Comparison of ENCODE assay signal across 18 cellular contexts in the genomic region with DNA sequence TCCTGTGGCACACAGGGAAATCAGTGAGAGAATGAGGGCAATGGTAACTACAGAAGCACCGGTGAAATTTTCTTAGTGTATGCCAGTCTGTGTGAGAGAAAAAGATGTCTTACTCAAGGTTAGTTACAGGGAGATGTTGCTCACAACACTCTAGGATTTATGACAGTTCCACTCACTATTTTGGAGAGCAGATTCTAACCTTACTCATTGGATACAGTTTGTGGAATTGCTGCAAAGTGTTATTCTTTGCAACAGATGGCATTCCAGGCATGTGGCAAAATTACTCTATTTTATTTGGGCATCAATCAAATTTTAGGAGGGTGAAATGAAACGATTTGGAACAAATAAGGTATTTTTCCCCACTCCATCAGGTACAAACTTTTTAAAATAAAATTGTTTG.
DNase-seq lines count a peak whose midpoint lies in the region; ATAC-seq, FAIRE-seq and TF ChIP-seq lines count a peak whose summit lies in the region.
"Had no signal": no experiment of that assay in that cellular context is flagged by ENCODE, and none has a peak within 500 bp of the region (broad histone marks: within the 10 kb centered on the region; RNA-seq: fewer than 3 reads in every experiment).

No MANE protein-coding gene starts in this region.

- peaks cover 17% of the 10 kb centered on the region for H3K36me3 Mint-ChIP-seq in nephron progenitor cell (ENCODE audit: low read depth)

- peak; percentile 46 for DNase-seq in NCI-H69 (lab: John Stamatoyannopoulos, UW)
- peak; percentile 58 for DNase-seq in cerebellum (ENCODE audit: low spot score)
- no peak for DNase-seq in nephron progenitor cell
- DNase-seq in frontal cortex (ENCODE audit: low spot score in 2 of 2) = no peak
- no peak for DNase-seq in activated CD4-positive, CD25-positive, alpha-beta regulatory T cell treated with anti-CD3 and anti-CD28 coated beads, Interleukin-2, amount 50 U/mL, for 72 hours
- no peak for DNase-seq in NCI-H1930 (lab: John Stamatoyannopoulos, UW)
- DNase-seq: ACHN; CD4-positive, alpha-beta T cell; DMS79 treated with DMSO at 0.1 percent for 48 hours; GOT3; H7; HFFc6; KG1 had no signal

- peaks cover 18% of the 10 kb centered on the region for H3K4me1 Mint-ChIP-seq in nephron progenitor cell

- H3K9me3 Mint-ChIP-seq in nephron progenitor cell = peaks cover 40% of the 10 kb centered on the region

- FAIRE-seq in frontal cortex (lab: Jason Lieb, UNC) = no peak
- FAIRE-seq: A204.1, GM12891, GM19239 had no signal

- ATAC-seq in HG03521 (IDR thresholded peaks at IDR 0.05; ENCODE audit: unreplicated experiment) = no peak
- ATAC-seq: HCT116 had no signal

- H3K27ac Mint-ChIP-seq in nephron progenitor cell = peak overlapping the region; percentile 73
- H3K27ac Mint-ChIP-seq: CD4-positive, alpha-beta T cell; HFFc6 had no signal

- no peak for TF ChIP-seq CTCF in nephron progenitor cell (IDR thresholded peaks at IDR 0.05)

- no peak overlapping the region for H3K4me3 Mint-ChIP-seq in nephron progenitor cell
- H3K4me3 Mint-ChIP-seq: CD4-positive, alpha-beta T cell; HFFc6 had no signal

- no peaks in the 10 kb centered on the region for H3K27me3 Mint-ChIP-seq in nephron progenitor cell (ENCODE audit: low read depth, poor library complexity)
- H3K27me3 Mint-ChIP-seq: CD4-positive, alpha-beta T cell had no signal

Comparison
In these comparisons a context has a peak if more than half of its experiments do, and no peak if none do; other contexts are left out.
1. DNase-seq: peak in NCI-H69 (single experiment) and cerebellum (single experiment); none in nephron progenitor cell (single experiment), frontal cortex (0 of 2), activated CD4-positive, CD25-positive, alpha-beta regulatory T cell treated with anti-CD3 and anti-CD28 coated beads, Interleukin-2, amount 50 U/mL, for 72 hours (single experiment) and NCI-H1930 (0 of 2).